13 cellular contexts compared by ENCODE assay signal in the genomic region with DNA sequence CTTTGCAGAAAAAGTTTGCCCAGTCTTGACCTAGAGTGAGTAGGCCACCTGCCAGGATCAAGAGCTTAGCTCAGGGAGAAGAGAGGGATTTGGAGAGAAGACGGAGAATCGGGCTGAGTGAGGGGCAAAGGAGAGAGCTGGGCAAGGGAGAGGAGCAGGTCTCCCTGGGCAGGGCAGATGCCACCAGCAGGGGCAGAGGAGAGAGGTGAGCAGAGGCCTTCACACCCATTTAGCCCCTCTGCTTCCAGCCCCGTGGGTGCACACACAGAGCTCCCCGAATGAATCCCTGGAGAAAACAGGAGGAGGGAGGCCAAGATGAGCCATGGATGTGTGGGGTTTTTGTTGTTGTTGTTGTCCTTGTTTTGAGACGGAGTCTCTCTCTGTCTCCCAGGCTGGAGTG. TPM values are rescaled to one million over a fixed set of nuclear protein-coding genes. Genes with fewer than 3 reads are reported as not detected.
"Had no signal": no experiment of that assay in that cellular context is flagged by ENCODE, and none has a peak within 500 bp of the region (broad histone marks: within the 10 kb centered on the region; RNA-seq: fewer than 3 reads in every experiment).

No MANE protein-coding gene starts in this region.

- H3K4me1 ChIP-seq: vagina had no signal

- H3K27me3 ChIP-seq: vagina had no signal

- H3K36me3 ChIP-seq: left lung, tibial nerve, vagina had no signal

- H3K9me3 ChIP-seq: left lung, tibial nerve, vagina had no signal

- ATAC-seq: activated T-helper 17 cell treated with anti-CD3 and anti-CD28 coated beads, Interleukin-2, amount 50 U/mL, for 72 hours; left lung had no signal

- H3K4me1 Mint-ChIP-seq: activated T-helper 17 cell treated with anti-CD3 and anti-CD28 coated beads, Interleukin-2, amount 50 U/mL, for 72 hours had no signal

- H3K4me3 ChIP-seq: left lung, skin epidermis, tibial nerve, vagina had no signal

- H3K9me3 Mint-ChIP-seq: activated T-helper 17 cell treated with anti-CD3 and anti-CD28 coated beads, Interleukin-2, amount 50 U/mL, for 72 hours; nephron had no signal

- H3K27me3 Mint-ChIP-seq: activated T-helper 17 cell treated with anti-CD3 and anti-CD28 coated beads, Interleukin-2, amount 50 U/mL, for 72 hours had no signal

- H3K27ac ChIP-seq: left lung, skin epidermis, tibial nerve, vagina had no signal

- H3K27ac Mint-ChIP-seq: activated T-helper 17 cell treated with anti-CD3 and anti-CD28 coated beads, Interleukin-2, amount 50 U/mL, for 72 hours; nephron had no signal

- H3K4me3 Mint-ChIP-seq: activated T-helper 17 cell treated with anti-CD3 and anti-CD28 coated beads, Interleukin-2, amount 50 U/mL, for 72 hours; nephron had no signal

- DNase-seq: activated naive CD4-positive, alpha-beta T cell treated with anti-CD3 and anti-CD28 coated beads, Interleukin-2, amount 50 U/mL, for 16 hours; mesenchymal stem cell; nucleus accumbens; stimulated activated CD4-positive, alpha-beta T cell treated with anti-CD3 and anti-CD28 coated beads, Interleukin-4, amount 100 ng/mL, for 24 hours; stimulated activated naive CD4-positive, alpha-beta T cell; T-helper 2 cell had no signal

RNA-seq across cellular contexts. Expression of gene TBX4, which starts 29.2 kb away (rescaled TPM):
- total RNA-seq: activated CD8-positive, alpha-beta memory T cell treated with anti-CD3 and anti-CD28 coated beads for 36 hours; activated T-helper 17 cell treated with anti-CD3 and anti-CD28 coated beads, Interleukin-2, amount 50 U/mL, for 72 hours; tibial nerve; vagina had no signal
